ENCODE assay signal across 33 cellular contexts in the genomic region with DNA sequence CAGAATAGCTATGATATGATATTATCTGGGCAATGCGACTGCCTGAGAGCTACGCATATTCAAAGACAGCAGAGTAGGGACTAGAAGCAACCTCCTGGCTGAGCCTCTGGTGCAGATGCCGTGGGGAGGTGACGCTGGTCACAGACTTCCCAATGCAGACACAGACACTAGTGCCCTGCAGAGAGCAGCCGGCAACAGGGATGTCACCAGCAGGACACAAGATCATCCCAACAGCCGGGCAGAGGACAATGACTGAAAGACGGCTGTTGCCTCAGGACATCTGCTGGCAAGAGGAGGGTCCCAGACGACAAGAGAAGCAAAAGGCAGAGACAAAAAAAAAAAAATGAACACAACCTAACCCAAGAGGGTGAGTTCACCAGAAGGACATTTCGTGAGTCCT.
"Had no signal": no experiment of that assay in that cellular context is flagged by ENCODE, and none has a peak within 500 bp of the region (broad histone marks: within the 10 kb centered on the region; RNA-seq: fewer than 3 reads in every experiment).

No MANE protein-coding gene starts in this region.

- H3K4me3 ChIP-seq: PC-9, SJCRH30, SK-N-MC had no signal

- H3K36me3 ChIP-seq: brain microvascular endothelial cell, SJCRH30, WERI-Rb-1 had no signal

- FAIRE-seq: RCC 7860 had no signal

- H3K4me2 ChIP-seq: PC-9 had no signal

- H2AFZ ChIP-seq: PC-9 had no signal

- H3K9me3 ChIP-seq: SJCRH30 had no signal

- ATAC-seq: activated CD8-positive, alpha-beta T cell treated with anti-CD3 and anti-CD28 coated beads for 36 hours; activated T-cell treated with anti-CD3 and anti-CD28 coated beads, Interleukin-2, amount 50 U/mL, for 72 hours; activated T-helper 17 cell treated with anti-CD3 and anti-CD28 coated beads, Interleukin-2, amount 50 U/mL, for 72 hours had no signal

- H3K4me1 ChIP-seq: SJCRH30 had no signal

- H3K27me3 ChIP-seq: brain microvascular endothelial cell had no signal

- DNase-seq: activated CD4-positive, alpha-beta T cell treated with anti-CD3 and anti-CD28 coated beads, Interleukin-2, amount 10 ng/mL, durations not matched to agents 24 days and 14 days; activated CD4-positive, alpha-beta T cell treated with anti-CD3 and anti-CD28 coated beads, Interleukin-2, amount 50 U/mL, for 4 hours; activated CD8-positive, alpha-beta T cell treated with anti-CD3 and anti-CD28 coated beads for 36 hours; activated effector memory CD4-positive, alpha-beta T cell treated with anti-CD3 and anti-CD28 coated beads, Interleukin-2, amount 50 U/mL, for 16 hours; activated naive CD4-positive, alpha-beta T cell; activated naive CD4-positive, alpha-beta T cell treated with anti-CD3 and anti-CD28 coated beads, Interleukin-2, amount 50 U/mL, for 16 hours; activated naive CD8-positive, alpha-beta T cell treated with anti-CD3 and anti-CD28 coated beads for 36 hours; activated T-cell treated with anti-CD3 and anti-CD28 coated beads, Interleukin-2, amount 50 U/mL, for 1 hour; activated T-cell treated with anti-CD3 and anti-CD28 coated beads, Interleukin-2, amount 50 U/mL, for 72 hours; amniotic stem cell; aorta; brain microvascular endothelial cell; central memory CD4-positive, alpha-beta T cell; NCI-H1092 treated with DMSO at 0.1 percent for 48 hours; NCI-H1417; NCI-H146; NCI-H187; NCI-H2029 treated with DMSO at 0.1 percent for 48 hours; NCI-H2107; NCI-H2171; NCI-H510A; NCI-H526; NCI-H748 treated with DMSO at 0.1 percent for 48 hours; NK-92 treated with Interleukin-12 subunit alpha and Interleukin-12 subunit beta, amount 100 ng/mL, for 24 hours; PC-9; SHP77; SJCRH30; T1000; WERI-Rb-1 had no signal

- H3K27ac ChIP-seq: brain microvascular endothelial cell, PC-9, RWPE1, SJCRH30, SK-N-MC, WERI-Rb-1 had no signal
